Comparison of ENCODE assay signal across 8 cellular contexts in genomic region chr11:68257477-68258362, GRCh38. TPM values are rescaled to one million over a fixed set of nuclear protein-coding genes. Genes with fewer than 3 reads are reported as not detected.
DNase-seq lines count a peak whose midpoint lies in the region; ATAC-seq and TF ChIP-seq lines count a peak whose summit lies in the region.

No MANE protein-coding gene starts in this region.

- peak; percentile 84 for DNase-seq in DMS79 treated with DMSO at 0.1 percent for 48 hours (lab: John Stamatoyannopoulos, UW)
- peak; percentile 92 for DNase-seq in LoVo (ENCODE audit: low spot score)
- peak; percentile 90 for DNase-seq in RPMI7951 (ENCODE audit: low read depth)
- peak; percentile 84 to 97 for DNase-seq in activated T-helper 1 cell treated with anti-CD3 and anti-CD28 coated beads, Interleukin-2, amount 50 U/mL, for 16 hours (ENCODE audit: low read depth in 1 of 2, low spot score in 1 of 2)
- DNase-seq in fibroblast of peridontal ligament (ENCODE audit: extremely low read depth), result peak; percentile 93
- peak; percentile 98 for DNase-seq in nephron progenitor cell
- DNase-seq in stimulated activated naive CD4-positive, alpha-beta T cell (lab: John Stamatoyannopoulos, UW), result peak; percentile 73 to 94 (median 87)

- H3K9me3 Mint-ChIP-seq in nephron progenitor cell, result no peaks in the 10 kb centered on the region

- TF ChIP-seq CTCF in nephron progenitor cell (IDR thresholded peaks at IDR 0.05), result peak; percentile 86

- H3K36me3 Mint-ChIP-seq in nephron progenitor cell (ENCODE audit: low read depth), result peaks cover 10% of the 10 kb centered on the region

- H3K4me3 Mint-ChIP-seq in nephron progenitor cell, result no peak overlapping the region

- H3K4me1 Mint-ChIP-seq in nephron progenitor cell, result peaks cover 21% of the 10 kb centered on the region

- H3K27ac Mint-ChIP-seq in nephron progenitor cell, result no peak overlapping the region

- peaks cover 9% of the 10 kb centered on the region for H3K27me3 Mint-ChIP-seq in nephron progenitor cell (ENCODE audit: low read depth, poor library complexity)

- ATAC-seq in HG02885 (IDR thresholded peaks at IDR 0.05; ENCODE audit: poor library complexity, unreplicated experiment), result no peak

RNA-seq across cellular contexts. Expression of gene C11orf24, which starts 14.1 kb away (rescaled TPM):
- total RNA-seq in RPMI7951 (2014; rRNA removed; shearing (Covaris generic)), result 60.3 and 69.1 TPM in 2 replicates

RNA-seq across cellular contexts. Expression of gene KMT5B, which starts 44.6 kb away (rescaled TPM):
- total RNA-seq in RPMI7951 (2014; rRNA removed; shearing (Covaris generic)), result 17.7 and 25.1 TPM in 2 replicates

RNA-seq across cellular contexts. Expression of gene LRP5, which starts 54.7 kb away (rescaled TPM):
- 0.48 and 0.59 TPM in 2 replicates for total RNA-seq in RPMI7951 (2014; rRNA removed; shearing (Covaris generic))
